ENCODE assay signal across 22 cellular contexts in the genomic region with DNA sequence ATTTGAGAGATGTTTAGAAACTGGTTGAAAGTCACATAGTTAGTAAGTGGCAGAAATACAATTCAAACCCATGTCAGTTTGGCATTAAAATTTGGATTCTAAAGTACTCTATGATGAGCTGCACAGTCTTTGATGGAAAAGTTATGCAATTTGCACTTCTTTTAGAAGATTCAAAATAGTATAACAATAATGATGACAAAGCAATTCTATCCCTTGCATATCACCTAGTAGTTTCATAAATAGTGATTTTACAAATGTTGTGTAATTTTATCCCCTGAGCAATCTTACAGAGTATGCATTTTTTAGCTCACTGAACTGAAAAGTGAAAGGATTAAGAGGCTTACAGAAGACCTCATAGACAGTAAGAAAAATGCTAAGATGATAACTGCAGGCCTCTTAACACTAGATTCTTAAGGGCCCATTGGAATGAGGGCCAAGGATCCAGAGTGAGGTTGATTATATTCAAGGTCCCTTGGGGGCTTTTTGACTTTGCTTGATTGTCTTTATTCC. TPM values are rescaled to one million over a fixed set of nuclear protein-coding genes. Genes with fewer than 3 reads are reported as not detected.
"Had no signal": no experiment of that assay in that cellular context is flagged by ENCODE, and none has a peak within 500 bp of the region (broad histone marks: within the 10 kb centered on the region; RNA-seq: fewer than 3 reads in every experiment).

No MANE protein-coding gene starts in this region.

- H3K27ac ChIP-seq: esophagus muscularis mucosa, upper lobe of left lung had no signal

- DNase-seq: activated CD4-positive, alpha-beta T cell treated with anti-CD3 and anti-CD28 coated beads, Interleukin-2, amount 10 ng/mL, durations not matched to agents 24 days and 14 days; activated CD8-positive, alpha-beta T cell treated with anti-CD3 and anti-CD28 coated beads for 36 hours; activated naive CD4-positive, alpha-beta T cell; activated naive CD8-positive, alpha-beta T cell treated with anti-CD3 and anti-CD28 coated beads for 36 hours; activated T-cell treated with anti-CD3 and anti-CD28 coated beads, Interleukin-2, amount 50 U/mL, for 1 hour; brain microvascular endothelial cell; central memory CD4-positive, alpha-beta T cell; cortex of kidney; foreskin fibroblast; hippocampal formation; retina; upper lobe of left lung had no signal

- H3K27me3 ChIP-seq: brain microvascular endothelial cell, esophagus muscularis mucosa, suprapubic skin, upper lobe of left lung had no signal

- ATAC-seq: activated CD8-positive, alpha-beta T cell treated with anti-CD3 and anti-CD28 coated beads for 36 hours; activated T-helper 17 cell treated with anti-CD3 and anti-CD28 coated beads, Interleukin-2, amount 50 U/mL, for 72 hours had no signal

- H3K4me1 ChIP-seq: esophagus muscularis mucosa, upper lobe of left lung had no signal

- FAIRE-seq: keratinocyte had no signal

- H3K4me3 ChIP-seq: esophagus muscularis mucosa, suprapubic skin, upper lobe of left lung had no signal

- H3K36me3 ChIP-seq: brain microvascular endothelial cell, esophagus muscularis mucosa, suprapubic skin, upper lobe of left lung had no signal

- H3K9me3 ChIP-seq: esophagus muscularis mucosa, suprapubic skin, upper lobe of left lung had no signal

RNA-seq across cellular contexts. Expression of a gene that starts 3.7 kb away (rescaled TPM):
- total RNA-seq: activated CD4-positive, alpha-beta T cell treated with anti-CD3 and anti-CD28 coated beads, Interleukin-2, amount 10 ng/mL, durations not matched to agents 24 days and 14 days; activated CD8-positive, alpha-beta T cell treated with anti-CD3 and anti-CD28 coated beads for 36 hours; activated naive CD8-positive, alpha-beta T cell treated with anti-CD3 and anti-CD28 coated beads for 36 hours; activated T-helper 17 cell treated with anti-CD3 and anti-CD28 coated beads, Interleukin-2, amount 50 U/mL, for 72 hours; esophagus muscularis mucosa; glomerular endothelial cell; mononuclear cell; neural crest cell; omental fat pad; skeletal muscle tissue; upper lobe of left lung had no signal

RNA-seq across cellular contexts. Expression of a gene that starts 24.1 kb away (rescaled TPM):
- total RNA-seq: activated CD4-positive, alpha-beta T cell treated with anti-CD3 and anti-CD28 coated beads, Interleukin-2, amount 10 ng/mL, durations not matched to agents 24 days and 14 days; activated CD8-positive, alpha-beta T cell treated with anti-CD3 and anti-CD28 coated beads for 36 hours; activated naive CD8-positive, alpha-beta T cell treated with anti-CD3 and anti-CD28 coated beads for 36 hours; activated T-helper 17 cell treated with anti-CD3 and anti-CD28 coated beads, Interleukin-2, amount 50 U/mL, for 72 hours; esophagus muscularis mucosa; glomerular endothelial cell; mononuclear cell; neural crest cell; omental fat pad; posterior vena cava; skeletal muscle tissue; suprapubic skin had no signal
- polyA plus RNA-seq: keratinocyte had no signal
